In the genomic region with DNA sequence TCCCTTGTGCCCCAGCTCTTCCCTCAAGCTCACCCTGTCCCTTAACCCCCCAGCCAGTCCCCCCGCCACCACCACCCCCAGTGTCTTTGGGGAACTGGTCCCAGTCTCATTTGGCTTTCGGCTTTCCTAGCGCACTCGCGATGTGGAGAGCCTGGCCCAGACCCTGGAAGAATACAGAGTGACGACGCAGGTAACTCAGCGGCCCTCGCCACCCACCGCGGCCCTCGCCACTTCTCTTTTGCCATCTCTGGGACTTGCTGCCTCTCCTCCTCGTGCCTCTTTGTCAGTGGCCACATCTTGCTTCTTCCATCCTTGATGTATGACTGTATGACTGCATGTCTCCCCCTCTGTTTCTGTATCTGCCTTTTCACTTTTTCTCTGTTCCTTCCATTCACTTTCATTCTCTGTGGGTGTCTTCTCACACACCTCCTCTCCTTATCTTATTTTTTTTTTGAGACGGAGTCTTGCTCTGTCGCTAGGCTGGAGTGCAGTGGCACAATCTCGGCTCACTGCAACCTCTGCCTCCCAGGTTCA, we compare ENCODE assay signal across 19 cellular contexts. TPM values are rescaled to one million over a fixed set of nuclear protein-coding genes. Genes with fewer than 3 reads are reported as not detected.
DNase-seq lines count a peak whose midpoint lies in the region; ATAC-seq and TF ChIP-seq lines count a peak whose summit lies in the region.
"Had no signal": no experiment of that assay in that cellular context is flagged by ENCODE, and none has a peak within 500 bp of the region (broad histone marks: within the 10 kb centered on the region; RNA-seq: fewer than 3 reads in every experiment).

No MANE protein-coding gene starts in this region.

- no peaks in the 10 kb centered on the region for H3K9me2 ChIP-seq in OCI-LY7 (ENCODE audit: insufficient read depth, low read length)

- no peak for ATAC-seq in stimulated activated naive CD8-positive, alpha-beta T cell treated with anti-CD3 and anti-CD28 coated beads, Interleukin-15, amount 100 ng/mL, for 72 hours
- ATAC-seq in upper lobe of right lung: no peak
- no peak for ATAC-seq in HG03354 (IDR thresholded peaks at IDR 0.05; ENCODE audit: poor library complexity, severe bottlenecking, unreplicated experiment)

- POLR2A ChIA-PET in OCI-LY7 (lab: Charles Lee): no interaction called here

- no peaks in the 10 kb centered on the region for H3K27me3 Mint-ChIP-seq in stimulated activated naive CD8-positive, alpha-beta T cell treated with anti-CD3 and anti-CD28 coated beads, Interleukin-15, Interleukin-2, amounts not matched to agents 100 ng/mL and 50 ng/mL, for 24 hours
- H3K27me3 Mint-ChIP-seq in stimulated activated naive CD8-positive, alpha-beta T cell treated with anti-CD3 and anti-CD28 coated beads, Interleukin-15, amount 100 ng/mL, for 72 hours: no peaks in the 10 kb centered on the region
- peaks cover 20% of the 10 kb centered on the region for H3K27me3 Mint-ChIP-seq in nephron (ENCODE audit: low read depth)

- H3K36me3 Mint-ChIP-seq in stimulated activated naive CD8-positive, alpha-beta T cell treated with anti-CD3 and anti-CD28 coated beads, Interleukin-15, Interleukin-2, amounts not matched to agents 100 ng/mL and 50 ng/mL, for 24 hours (ENCODE audit: low read depth): no peaks in the 10 kb centered on the region
- H3K36me3 Mint-ChIP-seq in nephron (ENCODE audit: low read depth): no peaks in the 10 kb centered on the region
- H3K36me3 Mint-ChIP-seq: IgD-negative memory B cell had no signal

- H3K9me3 ChIP-seq in OCI-LY7 (ENCODE audit: low read length) (no peaks in the 10 kb centered on the region), upper lobe of right lung (no peaks in the 10 kb centered on the region)

- H2AFZ ChIP-seq in OCI-LY7 (ENCODE audit: low read length): no peak overlapping the region
- H2AFZ ChIP-seq: PC-9 had no signal

- peaks cover 40% of the 10 kb centered on the region for H3K4me1 Mint-ChIP-seq in stimulated activated naive CD8-positive, alpha-beta T cell treated with anti-CD3 and anti-CD28 coated beads, Interleukin-15, Interleukin-2, amounts not matched to agents 100 ng/mL and 50 ng/mL, for 24 hours (ENCODE audit: low read depth)
- peaks cover 55% of the 10 kb centered on the region for H3K4me1 Mint-ChIP-seq in stimulated activated naive CD8-positive, alpha-beta T cell treated with anti-CD3 and anti-CD28 coated beads, Interleukin-15, amount 100 ng/mL, for 72 hours
- peaks cover 36% of the 10 kb centered on the region for H3K4me1 Mint-ChIP-seq in nephron

- TF ChIP-seq CTCF in OCI-LY7 (conservative IDR thresholded peaks at IDR 0.05; ENCODE audit: low read length) (no peak), nephron (IDR thresholded peaks at IDR 0.05; ENCODE audit: unreplicated experiment in 3 of 3) (no peak), upper lobe of right lung (IDR thresholded peaks at IDR 0.05) (no peak)

- no peak for DNase-seq in stimulated activated naive CD8-positive, alpha-beta T cell treated with anti-CD3 and anti-CD28 coated beads, Interleukin-15, amount 100 ng/mL, for 72 hours
- DNase-seq in OCI-LY7 (ENCODE audit: low spot score) (no peak), upper lobe of right lung (no peak), NCI-H2227 (lab: John Stamatoyannopoulos, UW; ENCODE audit: unreplicated experiment) (no peak)
- DNase-seq: DMS79 treated with DMSO at 0.1 percent for 48 hours, H7, Kasumi-1, NCI-H1105, NCI-H187, NCI-H446 treated with DMSO at 0.1 percent for 48 hours, NCI-H774, PC-9 had no signal

- peak overlapping the region; percentile 68 for H3K4me2 ChIP-seq in OCI-LY7 (ENCODE audit: low read length)
- H3K4me2 ChIP-seq: PC-9 had no signal

- no peaks in the 10 kb centered on the region for H3K27me3 ChIP-seq in upper lobe of right lung

- H3K27ac ChIP-seq in OCI-LY7 (ENCODE audit: low read depth, low read length, poor library complexity, severe bottlenecking) (peak overlapping the region; percentile 79), upper lobe of right lung (no peak overlapping the region)
- H3K27ac ChIP-seq: HL-60, PC-9 had no signal

- H3K4me3 ChIP-seq in OCI-LY7 (ENCODE audit: low read depth, low read length, poor library complexity, severe bottlenecking): no peak overlapping the region
- H3K4me3 ChIP-seq in upper lobe of right lung: no peak overlapping the region
- H3K4me3 ChIP-seq: PC-9 had no signal

- intact Hi-C loops in OCI-LY7 (cut with micrococcal nuclease; ENCODE audit: unreplicated experiment) (no loop called here), upper lobe of right lung (cut with DNase I) (no loop called here)

- H3K4me1 ChIP-seq in OCI-LY7 (ENCODE audit: insufficient read depth, low read length, poor library complexity, severe bottlenecking) (peaks cover 94% of the 10 kb centered on the region), upper lobe of right lung (no peaks in the 10 kb centered on the region)

- H3K9me3 Mint-ChIP-seq in stimulated activated naive CD8-positive, alpha-beta T cell treated with anti-CD3 and anti-CD28 coated beads, Interleukin-15, Interleukin-2, amounts not matched to agents 100 ng/mL and 50 ng/mL, for 24 hours: no peaks in the 10 kb centered on the region
- no peaks in the 10 kb centered on the region for H3K9me3 Mint-ChIP-seq in stimulated activated naive CD8-positive, alpha-beta T cell treated with anti-CD3 and anti-CD28 coated beads, Interleukin-15, amount 100 ng/mL, for 72 hours
- H3K9me3 Mint-ChIP-seq in nephron: no peaks in the 10 kb centered on the region
- H3K9me3 Mint-ChIP-seq: IgD-negative memory B cell had no signal

- H3K27ac Mint-ChIP-seq in stimulated activated naive CD8-positive, alpha-beta T cell treated with anti-CD3 and anti-CD28 coated beads, Interleukin-15, Interleukin-2, amounts not matched to agents 100 ng/mL and 50 ng/mL, for 24 hours: peak overlapping the region; percentile 43
- no peak overlapping the region for H3K27ac Mint-ChIP-seq in stimulated activated naive CD8-positive, alpha-beta T cell treated with anti-CD3 and anti-CD28 coated beads, Interleukin-15, amount 100 ng/mL, for 72 hours
- peak overlapping the region; percentile 7 to 80 (median 68) for H3K27ac Mint-ChIP-seq in nephron

- H3K36me3 ChIP-seq in OCI-LY7 (ENCODE audit: insufficient read depth, low read length) (no peaks in the 10 kb centered on the region), upper lobe of right lung (no peaks in the 10 kb centered on the region)

- no TSS peak for BruUV-seq in OCI-LY7 (replicated peaks; lab: Mats Ljungman, UMichigan)

- CTCF ChIA-PET in OCI-LY7 (lab: Charles Lee; ENCODE audit: unreplicated experiment): no interaction called here

- no peak overlapping the region for H3K4me3 Mint-ChIP-seq in stimulated activated naive CD8-positive, alpha-beta T cell treated with anti-CD3 and anti-CD28 coated beads, Interleukin-15, Interleukin-2, amounts not matched to agents 100 ng/mL and 50 ng/mL, for 24 hours
- H3K4me3 Mint-ChIP-seq in stimulated activated naive CD8-positive, alpha-beta T cell treated with anti-CD3 and anti-CD28 coated beads, Interleukin-15, amount 100 ng/mL, for 72 hours: no peak overlapping the region
- H3K4me3 Mint-ChIP-seq in nephron: no peak overlapping the region
- H3K4me3 Mint-ChIP-seq: IgD-negative memory B cell had no signal

- H3K79me2 ChIP-seq in OCI-LY7 (ENCODE audit: insufficient read depth, low read depth, low read length): no peaks in the 10 kb centered on the region

- H4K20me1 ChIP-seq in OCI-LY7 (ENCODE audit: insufficient read depth, low read length): no peaks in the 10 kb centered on the region

RNA-seq across cellular contexts. Expression of a gene that starts 15.7 kb away (rescaled TPM):
- 0.66 TPM in 1 of 2 replicates, not detected in the other for total RNA-seq in OCI-LY7 (2014; rRNA removed; shearing (Covaris generic))
- 1.7 TPM in 1 of 2 replicates, not detected in the other for total RNA-seq in OCI-LY7 (2022)
- not detected for total RNA-seq in upper lobe of right lung
- total RNA-seq: G401, H7, PC-9, SK-MEL-5 had no signal

RNA-seq across cellular contexts. Expression of a gene that starts 17.6 kb away (rescaled TPM):
- total RNA-seq in OCI-LY7 (2014; rRNA removed; shearing (Covaris generic)): not detected in 2 replicates
- total RNA-seq in OCI-LY7 (2022) (not detected in 2 replicates), upper lobe of right lung (not detected)
- total RNA-seq: H7, PC-9, SK-MEL-5 had no signal

RNA-seq across cellular contexts. Expression of a gene that starts 19.5 kb away (rescaled TPM):
- total RNA-seq in OCI-LY7 (2014; rRNA removed; shearing (Covaris generic)): 12.0 and 15.9 TPM in 2 replicates
- total RNA-seq in OCI-LY7 (2022) (16.3 and 19.4 TPM in 2 replicates), upper lobe of right lung (2.2 TPM)
- total RNA-seq: G401, SK-MEL-5 had no signal

RNA-seq across cellular contexts. Expression of a gene that starts 33.8 kb away (rescaled TPM):
- 0.13 and 1.3 TPM in 2 replicates for total RNA-seq in OCI-LY7 (2014; rRNA removed; shearing (Covaris generic))
- total RNA-seq in OCI-LY7 (2022) (1.3 and 1.5 TPM in 2 replicates), upper lobe of right lung (0.69 TPM)

RNA-seq across cellular contexts. Expression of a gene that starts 43.9 kb away (rescaled TPM):
- 0.15 and 0.63 TPM in 2 replicates for total RNA-seq in OCI-LY7 (2014; rRNA removed; shearing (Covaris generic))
- total RNA-seq in OCI-LY7 (2022) (0.61 and 0.79 TPM in 2 replicates), upper lobe of right lung (not detected)
- total RNA-seq: PC-9 had no signal

Comparison
In these comparisons a context has a peak if more than half of its experiments do, and no peak if none do; other contexts are left out.
1. H3K27ac Mint-ChIP-seq: peak in stimulated activated naive CD8-positive, alpha-beta T cell treated with anti-CD3 and anti-CD28 coated beads, Interleukin-15, Interleukin-2, amounts not matched to agents 100 ng/mL and 50 ng/mL, for 24 hours (single experiment) and nephron (3 of 3); none in stimulated activated naive CD8-positive, alpha-beta T cell treated with anti-CD3 and anti-CD28 coated beads, Interleukin-15, amount 100 ng/mL, for 72 hours (0 of 2).